In genomic region chr10:7818295-7819125, GRCh38 we compare ENCODE assay signal across 1 cellular context.
A peak's percentile ranks its signal among the peaks of the same experiment; 100 is the strongest.
TF ChIP-seq lines count a peak whose summit lies in the region.

TAF3 (plus strand) TSS chr10:7818505; CDS start chr10:7818710, 205 bp downstream.

TF ChIP-seq in WTC11, 78 proteins besides CTCF, POLR2A, EP300 and RAD21 (continued from another document and continues in another):
- TF ChIP-seq, protein P1, sequence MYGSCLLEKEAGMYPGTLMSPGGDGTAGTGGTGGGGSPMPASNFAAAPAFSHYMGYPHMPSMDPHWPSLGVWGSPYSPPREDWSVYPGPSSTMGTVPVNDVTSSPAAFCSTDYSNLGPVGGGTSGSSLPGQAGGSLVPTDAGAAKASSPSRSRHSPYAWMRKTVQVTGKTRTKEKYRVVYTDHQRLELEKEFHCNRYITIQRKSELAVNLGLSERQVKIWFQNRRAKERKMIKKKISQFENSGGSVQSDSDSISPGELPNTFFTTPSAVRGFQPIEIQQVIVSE (CRISPR knock-in tag; IDR thresholded peaks at IDR 0.05; ENCODE audit: borderline replicate concordance) = no peak
- TF ChIP-seq ZBTB21 (CRISPR knock-in tag; IDR thresholded peaks at IDR 0.05; ENCODE audit: borderline replicate concordance) (peak; percentile 55; the same call in 1 of the 2 replicates), TCF7 (CRISPR knock-in tag; IDR thresholded peaks at IDR 0.05; ENCODE audit: low read depth) (0 out of 2 replicates have a peak, but pooled peaks have one; percentile 67), TEAD4 (CRISPR knock-in tag; IDR thresholded peaks at IDR 0.05) (no peak), ZNF396 (CRISPR knock-in tag; IDR thresholded peaks at IDR 0.05; ENCODE audit: borderline replicate concordance) (no peak), SP1 (CRISPR knock-in tag; conservative IDR thresholded peaks at IDR 0.05) (peak; percentile 98), NFYB (CRISPR knock-in tag; conservative IDR thresholded peaks at IDR 0.05; ENCODE audit: low read depth) (0 out of 2 replicates have a peak, but pooled peaks have one; percentile 14), OVOL2 (CRISPR knock-in tag; IDR thresholded peaks at IDR 0.05; ENCODE audit: borderline replicate concordance) (no peak), ZNF138 (CRISPR knock-in tag; conservative IDR thresholded peaks at IDR 0.05) (0 out of 2 replicates have a peak, but pooled peaks have one; percentile 27), PRRX2 (CRISPR knock-in tag; IDR thresholded peaks at IDR 0.05) (no peak), USF1 (CRISPR knock-in tag; IDR thresholded peaks at IDR 0.05) (peak; percentile 53; the same call in 1 of the 2 replicates), ZNF263 (CRISPR knock-in tag; IDR thresholded peaks at IDR 0.05; ENCODE audit: low read depth) (no peak), ZNF281 (CRISPR knock-in tag; IDR thresholded peaks at IDR 0.05) (no peak), GRHL2 (CRISPR knock-in tag; IDR thresholded peaks at IDR 0.05; ENCODE audit: insufficient replicate concordance, severe bottlenecking) (no peak), CBFB (CRISPR knock-in tag; IDR thresholded peaks at IDR 0.05; ENCODE audit: low read depth) (peak; percentile 88; the same call in 1 of the 2 replicates), MYBL2 (CRISPR knock-in tag; IDR thresholded peaks at IDR 0.05) (peak; percentile 9; the same call in 1 of the 2 replicates), ATF1 (CRISPR knock-in tag; IDR thresholded peaks at IDR 0.05) (peak; percentile 2; the same call in 1 of the 2 replicates), SOX15 (CRISPR knock-in tag; IDR thresholded peaks at IDR 0.05) (no peak), TP53 (CRISPR knock-in tag; IDR thresholded peaks at IDR 0.05) (peak; percentile 84; the same call in 1 of the 2 replicates), FOXK1 (CRISPR knock-in tag; IDR thresholded peaks at IDR 0.05) (peak; percentile 51; the same call in 1 of the 2 replicates), NFE2L1 (CRISPR knock-in tag; IDR thresholded peaks at IDR 0.05) (peak; percentile 46; the same call in 1 of the 2 replicates), MXD4 (CRISPR knock-in tag; IDR thresholded peaks at IDR 0.05; ENCODE audit: borderline replicate concordance) (no peak), EMX1 (CRISPR knock-in tag; IDR thresholded peaks at IDR 0.05) (no peak), ELF4 (CRISPR knock-in tag; IDR thresholded peaks at IDR 0.05; ENCODE audit: low read depth) (no peak), FOXJ3 (CRISPR knock-in tag; IDR thresholded peaks at IDR 0.05; ENCODE audit: borderline replicate concordance) (no peak), GABPB1 (CRISPR knock-in tag; IDR thresholded peaks at IDR 0.05) (peak; percentile 84), ZNF317 (CRISPR knock-in tag; IDR thresholded peaks at IDR 0.05; ENCODE audit: borderline replicate concordance, low read depth) (no peak), TEAD1 (CRISPR knock-in tag; IDR thresholded peaks at IDR 0.05) (peak; percentile 78; the same call in 1 of the 2 replicates), ZNF425 (CRISPR knock-in tag; conservative IDR thresholded peaks at IDR 0.05) (no peak), ZNF416 (CRISPR knock-in tag; IDR thresholded peaks at IDR 0.05) (no peak), ETV6 (CRISPR knock-in tag; IDR thresholded peaks at IDR 0.05) (peak; percentile 91), NFATC4 (CRISPR knock-in tag; IDR thresholded peaks at IDR 0.05) (no peak), KAT7 (CRISPR knock-in tag; IDR thresholded peaks at IDR 0.05; ENCODE audit: borderline replicate concordance) (no peak), FOXP1 (CRISPR knock-in tag; IDR thresholded peaks at IDR 0.05; ENCODE audit: borderline replicate concordance) (peak; percentile 55), USF2 (CRISPR knock-in tag; IDR thresholded peaks at IDR 0.05) (0 out of 2 replicates have a peak, but pooled peaks have one; percentile 14)
- TF ChIP-seq, protein P2, sequence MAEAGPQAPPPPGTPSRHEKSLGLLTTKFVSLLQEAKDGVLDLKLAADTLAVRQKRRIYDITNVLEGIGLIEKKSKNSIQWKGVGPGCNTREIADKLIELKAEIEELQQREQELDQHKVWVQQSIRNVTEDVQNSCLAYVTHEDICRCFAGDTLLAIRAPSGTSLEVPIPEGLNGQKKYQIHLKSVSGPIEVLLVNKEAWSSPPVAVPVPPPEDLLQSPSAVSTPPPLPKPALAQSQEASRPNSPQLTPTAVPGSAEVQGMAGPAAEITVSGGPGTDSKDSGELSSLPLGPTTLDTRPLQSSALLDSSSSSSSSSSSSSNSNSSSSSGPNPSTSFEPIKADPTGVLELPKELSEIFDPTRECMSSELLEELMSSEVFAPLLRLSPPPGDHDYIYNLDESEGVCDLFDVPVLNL (CRISPR knock-in tag; IDR thresholded peaks at IDR 0.05; ENCODE audit: borderline replicate concordance, low read depth) = 0 out of 2 replicates have a peak, but pooled peaks have one; percentile 52
- TF ChIP-seq, protein P3, sequence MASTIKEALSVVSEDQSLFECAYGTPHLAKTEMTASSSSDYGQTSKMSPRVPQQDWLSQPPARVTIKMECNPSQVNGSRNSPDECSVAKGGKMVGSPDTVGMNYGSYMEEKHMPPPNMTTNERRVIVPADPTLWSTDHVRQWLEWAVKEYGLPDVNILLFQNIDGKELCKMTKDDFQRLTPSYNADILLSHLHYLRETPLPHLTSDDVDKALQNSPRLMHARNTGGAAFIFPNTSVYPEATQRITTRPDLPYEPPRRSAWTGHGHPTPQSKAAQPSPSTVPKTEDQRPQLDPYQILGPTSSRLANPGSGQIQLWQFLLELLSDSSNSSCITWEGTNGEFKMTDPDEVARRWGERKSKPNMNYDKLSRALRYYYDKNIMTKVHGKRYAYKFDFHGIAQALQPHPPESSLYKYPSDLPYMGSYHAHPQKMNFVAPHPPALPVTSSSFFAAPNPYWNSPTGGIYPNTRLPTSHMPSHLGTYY (CRISPR knock-in tag; IDR thresholded peaks at IDR 0.05) = no peak
- TF ChIP-seq, protein P4, sequence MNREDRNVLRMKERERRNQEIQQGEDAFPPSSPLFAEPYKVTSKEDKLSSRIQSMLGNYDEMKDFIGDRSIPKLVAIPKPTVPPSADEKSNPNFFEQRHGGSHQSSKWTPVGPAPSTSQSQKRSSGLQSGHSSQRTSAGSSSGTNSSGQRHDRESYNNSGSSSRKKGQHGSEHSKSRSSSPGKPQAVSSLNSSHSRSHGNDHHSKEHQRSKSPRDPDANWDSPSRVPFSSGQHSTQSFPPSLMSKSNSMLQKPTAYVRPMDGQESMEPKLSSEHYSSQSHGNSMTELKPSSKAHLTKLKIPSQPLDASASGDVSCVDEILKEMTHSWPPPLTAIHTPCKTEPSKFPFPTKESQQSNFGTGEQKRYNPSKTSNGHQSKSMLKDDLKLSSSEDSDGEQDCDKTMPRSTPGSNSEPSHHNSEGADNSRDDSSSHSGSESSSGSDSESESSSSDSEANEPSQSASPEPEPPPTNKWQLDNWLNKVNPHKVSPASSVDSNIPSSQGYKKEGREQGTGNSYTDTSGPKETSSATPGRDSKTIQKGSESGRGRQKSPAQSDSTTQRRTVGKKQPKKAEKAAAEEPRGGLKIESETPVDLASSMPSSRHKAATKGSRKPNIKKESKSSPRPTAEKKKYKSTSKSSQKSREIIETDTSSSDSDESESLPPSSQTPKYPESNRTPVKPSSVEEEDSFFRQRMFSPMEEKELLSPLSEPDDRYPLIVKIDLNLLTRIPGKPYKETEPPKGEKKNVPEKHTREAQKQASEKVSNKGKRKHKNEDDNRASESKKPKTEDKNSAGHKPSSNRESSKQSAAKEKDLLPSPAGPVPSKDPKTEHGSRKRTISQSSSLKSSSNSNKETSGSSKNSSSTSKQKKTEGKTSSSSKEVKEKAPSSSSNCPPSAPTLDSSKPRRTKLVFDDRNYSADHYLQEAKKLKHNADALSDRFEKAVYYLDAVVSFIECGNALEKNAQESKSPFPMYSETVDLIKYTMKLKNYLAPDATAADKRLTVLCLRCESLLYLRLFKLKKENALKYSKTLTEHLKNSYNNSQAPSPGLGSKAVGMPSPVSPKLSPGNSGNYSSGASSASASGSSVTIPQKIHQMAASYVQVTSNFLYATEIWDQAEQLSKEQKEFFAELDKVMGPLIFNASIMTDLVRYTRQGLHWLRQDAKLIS (CRISPR knock-in tag; IDR thresholded peaks at IDR 0.05; ENCODE audit: borderline replicate concordance) = peak; percentile 83; the same call in 1 of the 2 replicates
- TF ChIP-seq, protein P5, sequence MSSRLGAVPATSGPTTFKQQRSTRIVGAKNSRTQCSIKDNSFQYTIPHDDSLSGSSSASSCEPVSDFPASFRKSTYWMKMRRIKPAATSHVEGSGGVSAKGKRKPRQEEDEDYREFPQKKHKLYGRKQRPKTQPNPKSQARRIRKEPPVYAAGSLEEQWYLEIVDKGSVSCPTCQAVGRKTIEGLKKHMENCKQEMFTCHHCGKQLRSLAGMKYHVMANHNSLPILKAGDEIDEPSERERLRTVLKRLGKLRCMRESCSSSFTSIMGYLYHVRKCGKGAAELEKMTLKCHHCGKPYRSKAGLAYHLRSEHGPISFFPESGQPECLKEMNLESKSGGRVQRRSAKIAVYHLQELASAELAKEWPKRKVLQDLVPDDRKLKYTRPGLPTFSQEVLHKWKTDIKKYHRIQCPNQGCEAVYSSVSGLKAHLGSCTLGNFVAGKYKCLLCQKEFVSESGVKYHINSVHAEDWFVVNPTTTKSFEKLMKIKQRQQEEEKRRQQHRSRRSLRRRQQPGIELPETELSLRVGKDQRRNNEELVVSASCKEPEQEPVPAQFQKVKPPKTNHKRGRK (CRISPR knock-in tag; IDR thresholded peaks at IDR 0.05; ENCODE audit: borderline replicate concordance) = no peak
- TF ChIP-seq, protein P6, sequence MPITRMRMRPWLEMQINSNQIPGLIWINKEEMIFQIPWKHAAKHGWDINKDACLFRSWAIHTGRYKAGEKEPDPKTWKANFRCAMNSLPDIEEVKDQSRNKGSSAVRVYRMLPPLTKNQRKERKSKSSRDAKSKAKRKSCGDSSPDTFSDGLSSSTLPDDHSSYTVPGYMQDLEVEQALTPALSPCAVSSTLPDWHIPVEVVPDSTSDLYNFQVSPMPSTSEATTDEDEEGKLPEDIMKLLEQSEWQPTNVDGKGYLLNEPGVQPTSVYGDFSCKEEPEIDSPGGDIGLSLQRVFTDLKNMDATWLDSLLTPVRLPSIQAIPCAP (CRISPR knock-in tag; IDR thresholded peaks at IDR 0.05) = no peak
- TF ChIP-seq, protein P7, sequence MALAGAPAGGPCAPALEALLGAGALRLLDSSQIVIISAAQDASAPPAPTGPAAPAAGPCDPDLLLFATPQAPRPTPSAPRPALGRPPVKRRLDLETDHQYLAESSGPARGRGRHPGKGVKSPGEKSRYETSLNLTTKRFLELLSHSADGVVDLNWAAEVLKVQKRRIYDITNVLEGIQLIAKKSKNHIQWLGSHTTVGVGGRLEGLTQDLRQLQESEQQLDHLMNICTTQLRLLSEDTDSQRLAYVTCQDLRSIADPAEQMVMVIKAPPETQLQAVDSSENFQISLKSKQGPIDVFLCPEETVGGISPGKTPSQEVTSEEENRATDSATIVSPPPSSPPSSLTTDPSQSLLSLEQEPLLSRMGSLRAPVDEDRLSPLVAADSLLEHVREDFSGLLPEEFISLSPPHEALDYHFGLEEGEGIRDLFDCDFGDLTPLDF (CRISPR knock-in tag; IDR thresholded peaks at IDR 0.05) = no peak
- TF ChIP-seq, protein P8, sequence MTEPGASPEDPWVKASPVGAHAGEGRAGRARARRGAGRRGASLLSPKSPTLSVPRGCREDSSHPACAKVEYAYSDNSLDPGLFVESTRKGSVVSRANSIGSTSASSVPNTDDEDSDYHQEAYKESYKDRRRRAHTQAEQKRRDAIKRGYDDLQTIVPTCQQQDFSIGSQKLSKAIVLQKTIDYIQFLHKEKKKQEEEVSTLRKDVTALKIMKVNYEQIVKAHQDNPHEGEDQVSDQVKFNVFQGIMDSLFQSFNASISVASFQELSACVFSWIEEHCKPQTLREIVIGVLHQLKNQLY (CRISPR knock-in tag; IDR thresholded peaks at IDR 0.05) = no peak
